ENCODE assay signal across 15 cellular contexts in genomic region chr5:103519550-103519949, GRCh38. TPM values are rescaled to one million over a fixed set of nuclear protein-coding genes. Genes with fewer than 3 reads are reported as not detected.
A peak's percentile ranks its signal among the peaks of the same experiment; 100 is the strongest.
DNase-seq lines count a peak whose midpoint lies in the region; ATAC-seq, FAIRE-seq and TF ChIP-seq lines count a peak whose summit lies in the region.
"Had no signal": no experiment of that assay in that cellular context is flagged by ENCODE, and none has a peak within 500 bp of the region (broad histone marks: within the 10 kb centered on the region; RNA-seq: fewer than 3 reads in every experiment).

No MANE protein-coding gene starts in this region.

- no peaks in the 10 kb centered on the region for H3K36me3 ChIP-seq in WERI-Rb-1

- no peak overlapping the region for H3K4me3 Mint-ChIP-seq in natural killer cell treated with Interleukin-12 subunit alpha and Interleukin-12 subunit beta and Interleukin-15 and Interleukin-18, amount 100 ng/mL, for 72 hours
- H3K4me3 Mint-ChIP-seq: activated CD4-positive, alpha-beta memory T cell treated with anti-CD3 and anti-CD28 coated beads for 36 hours; activated naive CD8-positive, alpha-beta T cell treated with anti-CD3 and anti-CD28 coated beads for 36 hours; naive thymus-derived CD8-positive, alpha-beta T cell had no signal

- no peak overlapping the region for H3K4me3 ChIP-seq in WERI-Rb-1 (ENCODE audit: low read depth, low read length)
- H3K4me3 ChIP-seq: SK-N-MC had no signal

- no peak overlapping the region for H3K27ac ChIP-seq in WERI-Rb-1
- H3K27ac ChIP-seq: SK-N-MC had no signal

- no peak overlapping the region for H3K27ac Mint-ChIP-seq in natural killer cell treated with Interleukin-12 subunit alpha and Interleukin-12 subunit beta and Interleukin-15 and Interleukin-18, amount 100 ng/mL, for 72 hours
- H3K27ac Mint-ChIP-seq: activated CD4-positive, alpha-beta memory T cell treated with anti-CD3 and anti-CD28 coated beads for 36 hours; activated naive CD8-positive, alpha-beta T cell treated with anti-CD3 and anti-CD28 coated beads for 36 hours; naive thymus-derived CD8-positive, alpha-beta T cell had no signal

- no peaks in the 10 kb centered on the region for H3K36me3 Mint-ChIP-seq in natural killer cell treated with Interleukin-12 subunit alpha and Interleukin-12 subunit beta and Interleukin-15 and Interleukin-18, amount 100 ng/mL, for 72 hours
- H3K36me3 Mint-ChIP-seq: activated CD4-positive, alpha-beta memory T cell treated with anti-CD3 and anti-CD28 coated beads for 36 hours; activated naive CD8-positive, alpha-beta T cell treated with anti-CD3 and anti-CD28 coated beads for 36 hours; naive thymus-derived CD8-positive, alpha-beta T cell had no signal

- no peaks in the 10 kb centered on the region for H3K9me3 ChIP-seq in WERI-Rb-1 (ENCODE audit: severe bottlenecking)

- peak; percentile 16 for TF ChIP-seq CTCF in AG09319 (IDR thresholded peaks at IDR 0.05; ENCODE audit: low read depth, low read length)
- 0 out of 2 replicates have a peak, but pooled peaks have one; percentile 25 for TF ChIP-seq CTCF in WERI-Rb-1 (IDR thresholded peaks at IDR 0.05; ENCODE audit: low read depth, low read length)

- DNase-seq in AG09319 (ENCODE audit: extremely low read depth, low read depth) = no peak
- no peak for DNase-seq in H54 (ENCODE audit: insufficient read length, low spot score)
- DNase-seq in WERI-Rb-1 = no peak
- DNase-seq in iPS-NIHi7 (ENCODE audit: extremely low spot score) = peak; percentile 56
- no peak for DNase-seq in stimulated activated CD4-positive, alpha-beta T cell treated with anti-CD3 and anti-CD28 coated beads, Interleukin-4, amount 100 ng/mL, for 24 hours
- DNase-seq in activated CD4-positive, alpha-beta T cell treated with anti-CD3 and anti-CD28 coated beads, Interleukin-2, amount 50 U/mL, for 1 hour = no peak
- no peak for DNase-seq in natural killer cell treated with Interleukin-12 subunit alpha and Interleukin-12 subunit beta and Interleukin-15 and Interleukin-18, amount 100 ng/mL, for 72 hours (ENCODE audit: low spot score)
- DNase-seq: activated CD4-positive, alpha-beta memory T cell treated with anti-CD3 and anti-CD28 coated beads for 36 hours; activated naive CD8-positive, alpha-beta T cell treated with anti-CD3 and anti-CD28 coated beads for 36 hours; naive thymus-derived CD8-positive, alpha-beta T cell; NCI-H345; stimulated activated naive CD8-positive, alpha-beta T cell treated with anti-CD3 and anti-CD28 coated beads, Interleukin-15, Interleukin-2, amounts not matched to agents 100 U/mL and 50 U/mL, for 24 hours had no signal

- H3K9me3 Mint-ChIP-seq in natural killer cell treated with Interleukin-12 subunit alpha and Interleukin-12 subunit beta and Interleukin-15 and Interleukin-18, amount 100 ng/mL, for 72 hours = no peaks in the 10 kb centered on the region
- H3K9me3 Mint-ChIP-seq: activated CD4-positive, alpha-beta memory T cell treated with anti-CD3 and anti-CD28 coated beads for 36 hours; activated naive CD8-positive, alpha-beta T cell treated with anti-CD3 and anti-CD28 coated beads for 36 hours had no signal

- H3K27me3 ChIP-seq in WERI-Rb-1 (ENCODE audit: insufficient read depth, low read depth, severe bottlenecking) = no peaks in the 10 kb centered on the region

- peaks cover 0 to 4% of the 10 kb centered on the region in 2 donors for H3K4me1 Mint-ChIP-seq in natural killer cell treated with Interleukin-12 subunit alpha and Interleukin-12 subunit beta and Interleukin-15 and Interleukin-18, amount 100 ng/mL, for 72 hours (ENCODE audit: low read depth in 2 of 2)
- H3K4me1 Mint-ChIP-seq: activated naive CD8-positive, alpha-beta T cell treated with anti-CD3 and anti-CD28 coated beads for 36 hours; naive thymus-derived CD8-positive, alpha-beta T cell had no signal

- FAIRE-seq in H54 (lab: Jason Lieb, UNC) = peak; percentile 61
- FAIRE-seq: HepG2 had no signal

- peaks cover 2 to 7% of the 10 kb centered on the region in 2 donors for H3K27me3 Mint-ChIP-seq in natural killer cell treated with Interleukin-12 subunit alpha and Interleukin-12 subunit beta and Interleukin-15 and Interleukin-18, amount 100 ng/mL, for 72 hours
- H3K27me3 Mint-ChIP-seq: activated CD4-positive, alpha-beta memory T cell treated with anti-CD3 and anti-CD28 coated beads for 36 hours had no signal

- ATAC-seq in HG02885 (IDR thresholded peaks at IDR 0.05; ENCODE audit: poor library complexity, unreplicated experiment) = no peak
- ATAC-seq in natural killer cell treated with Interleukin-12 subunit alpha and Interleukin-12 subunit beta and Interleukin-15 and Interleukin-18, amount 100 ng/mL, for 72 hours = no peak
- ATAC-seq: HepG2; naive thymus-derived CD8-positive, alpha-beta T cell; stimulated activated naive CD8-positive, alpha-beta T cell treated with anti-CD3 and anti-CD28 coated beads, Interleukin-15, Interleukin-2, amounts not matched to agents 100 U/mL and 50 U/mL, for 24 hours had no signal

- no peak for TF ChIP-seq POLR2A in H54 (IDR thresholded peaks at IDR 0.05; ENCODE audit: low read depth, low read length)

RNA-seq across cellular contexts. Expression of gene NUDT12, which starts 43.0 kb away (rescaled TPM):
- total RNA-seq in natural killer cell treated with Interleukin-12 subunit alpha and Interleukin-12 subunit beta and Interleukin-15 and Interleukin-18, amount 100 ng/mL, for 72 hours = under 1 TPM; 0.20 to 0.26 TPM
